Comparison of ENCODE assay signal across 26 cellular contexts in genomic region chr7:46175221-46175620, GRCh38.
"Had no signal": no experiment of that assay in that cellular context is flagged by ENCODE, and none has a peak within 500 bp of the region (broad histone marks: within the 10 kb centered on the region; RNA-seq: fewer than 3 reads in every experiment).

No MANE protein-coding gene starts in this region.

- H3K27me3 ChIP-seq: colonic mucosa, gastroesophageal sphincter, right atrium auricular region, transverse colon had no signal

- H3K79me2 ChIP-seq: parathyroid adenoma had no signal

- H3K4me1 ChIP-seq: colonic mucosa, parathyroid adenoma, psoas muscle, transverse colon had no signal

- H3K36me3 ChIP-seq: colonic mucosa, gastroesophageal sphincter, left ventricle myocardium inferior, right atrium auricular region, transverse colon had no signal

- H3K9ac ChIP-seq: parathyroid adenoma had no signal

- FAIRE-seq: bronchial epithelial cell, kidney, TTC549 had no signal

- H2AFZ ChIP-seq: parathyroid adenoma had no signal

- H3K4me3 ChIP-seq: colonic mucosa, gastroesophageal sphincter, left ventricle myocardium inferior, psoas muscle, right atrium auricular region, transverse colon had no signal

- H3K9me3 ChIP-seq: colonic mucosa, gastroesophageal sphincter, left ventricle myocardium inferior, psoas muscle, right atrium auricular region, transverse colon had no signal

- DNase-seq: activated CD4-positive, alpha-beta T cell treated with anti-CD3 and anti-CD28 coated beads for 48 hours; activated CD4-positive, alpha-beta T cell treated with anti-CD3 and anti-CD28 coated beads, Interleukin-2, amount 50 U/mL, for 48 hours; activated CD8-positive, alpha-beta memory T cell treated with anti-CD3 and anti-CD28 coated beads for 24 hours; activated effector memory CD4-positive, alpha-beta T cell treated with Interleukin-2 at 50 U/mL for 16 hours; activated naive CD4-positive, alpha-beta T cell treated with Interleukin-2 at 50 U/mL for 16 hours; anterior cingulate cortex; colonic mucosa; effector CD8-positive, alpha-beta T cell; hippocampal formation; immature natural killer cell; kidney; left ventricle myocardium inferior; naive thymus-derived CD4-positive, alpha-beta T cell; nucleus accumbens; psoas muscle; stimulated activated CD4-positive, alpha-beta T cell treated with anti-CD3 and anti-CD28 coated beads, Interleukin-15, amount 100 ng/mL, for 24 hours; stimulated activated CD4-positive, alpha-beta T cell treated with anti-CD3 and anti-CD28 coated beads, Interleukin-2, amount 100 ng/mL, for 24 hours; stimulated activated naive CD4-positive, alpha-beta T cell treated with Interleukin-2 at 50 U/mL for 16 hours; T-helper 9 cell; transverse colon had no signal

- H3K27ac ChIP-seq: colonic mucosa, gastroesophageal sphincter, parathyroid adenoma, psoas muscle, right atrium auricular region, transverse colon, VCaP had no signal
